ENCODE assay signal across 10 cellular contexts in genomic region chr1:26584022-26584485, GRCh38.
A peak's percentile ranks its signal among the peaks of the same experiment; 100 is the strongest.
DNase-seq lines count a peak whose midpoint lies in the region; ATAC-seq and TF ChIP-seq lines count a peak whose summit lies in the region.
"Had no signal": no experiment of that assay in that cellular context is flagged by ENCODE, and none has a peak within 500 bp of the region (broad histone marks: within the 10 kb centered on the region; RNA-seq: fewer than 3 reads in every experiment).

No MANE protein-coding gene starts in this region.

- no peak for ATAC-seq in stimulated activated naive CD8-positive, alpha-beta T cell treated with anti-CD3 and anti-CD28 coated beads, Interleukin-15, Interleukin-2, amounts not matched to agents 100 U/mL and 50 U/mL, for 24 hours
- no peak for ATAC-seq in GM18867 (IDR thresholded peaks at IDR 0.05; ENCODE audit: unreplicated experiment)
- no peak for ATAC-seq in GM19023 (IDR thresholded peaks at IDR 0.05; ENCODE audit: unreplicated experiment)

- DNase-seq in activated T-cell treated with anti-CD3 and anti-CD28 coated beads for 24 hours (ENCODE audit: low read depth) (peak; percentile 32), OCI-M1 (lab: John Stamatoyannopoulos, UW) (peak; percentile 69), cardiac fibroblast (ENCODE audit: low read depth in 2 of 2) (peak in 1 of 2 donors; percentile 20), NCI-H1105 (lab: John Stamatoyannopoulos, UW) (no peak)
- DNase-seq in activated T-cell treated with anti-CD3 and anti-CD28 coated beads, Interleukin-2, amount 50 U/mL, for 1 hour = no peak
- peak; percentile 72 for DNase-seq in stimulated activated naive CD8-positive, alpha-beta T cell treated with anti-CD3 and anti-CD28 coated beads, Interleukin-15, Interleukin-2, amounts not matched to agents 100 U/mL and 50 U/mL, for 24 hours
- DNase-seq: BE2C, NCI-H1694 treated with DMSO at 0.1 percent for 48 hours had no signal

- no peak overlapping the region for H3K4me3 ChIP-seq in cardiac fibroblast (replicated peaks in 1 of 2; ENCODE audit: low read depth in 2 of 2, low read length in 2 of 2)

- TF ChIP-seq CTCF in cardiac fibroblast (IDR thresholded peaks at IDR 0.05; ENCODE audit: low read depth, low read length) = peak; percentile 20

Comparison
In these comparisons a context has a peak if more than half of its experiments do, and no peak if none do; other contexts are left out.
1. DNase-seq: peak in activated T-cell treated with anti-CD3 and anti-CD28 coated beads for 24 hours (single experiment), OCI-M1 (single experiment) and stimulated activated naive CD8-positive, alpha-beta T cell treated with anti-CD3 and anti-CD28 coated beads, Interleukin-15, Interleukin-2, amounts not matched to agents 100 U/mL and 50 U/mL, for 24 hours (single experiment); none in activated T-cell treated with anti-CD3 and anti-CD28 coated beads, Interleukin-2, amount 50 U/mL, for 1 hour (single experiment) and NCI-H1105 (single experiment).